ENCODE assay signal across 1 cellular context in the genomic region with DNA sequence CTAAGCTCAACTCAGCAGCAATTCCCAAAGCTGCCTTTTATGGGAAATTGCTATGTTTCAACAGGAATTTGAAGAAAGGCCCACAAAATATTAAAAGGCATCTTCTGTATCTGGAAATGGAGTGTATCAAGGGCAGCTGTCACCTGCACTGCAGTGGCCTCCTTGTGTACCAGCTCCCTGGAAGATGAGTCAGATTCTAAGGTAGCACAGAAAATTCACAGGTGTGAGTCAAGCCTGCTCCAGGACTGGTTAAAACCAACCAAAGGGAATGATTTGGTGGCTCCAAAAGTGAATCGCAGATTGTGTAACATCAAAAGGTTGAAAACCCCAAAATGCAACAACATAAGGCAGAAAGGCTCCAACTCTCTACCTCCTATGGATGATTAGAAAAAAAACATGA.
TF ChIP-seq lines count a peak whose summit lies in the region.

No MANE protein-coding gene starts in this region.

TF ChIP-seq in H1, 55 proteins besides CTCF, POLR2A, EP300 and RAD21:
- TF ChIP-seq RBBP5 (IDR thresholded peaks at IDR 0.05; ENCODE audit: borderline replicate concordance, low read depth, low read length) (no peak), SUZ12 (IDR thresholded peaks at IDR 0.05; ENCODE audit: low read length) (no peak), RXRA (IDR thresholded peaks at IDR 0.05; ENCODE audit: insufficient read depth, low read depth, low read length) (no peak), CBX5 (IDR thresholded peaks at IDR 0.05; ENCODE audit: low read depth, low read length) (no peak), EGR1 (IDR thresholded peaks at IDR 0.05; ENCODE audit: borderline replicate concordance, low read depth, low read length) (no peak), TEAD4 (IDR thresholded peaks at IDR 0.05; ENCODE audit: low read depth, low read length) (no peak), TAF1 (IDR thresholded peaks at IDR 0.05; ENCODE audit: low read depth, low read length) (no peak), MAFK (IDR thresholded peaks at IDR 0.05; ENCODE audit: low read depth, low read length) (no peak), SAP30 (IDR thresholded peaks at IDR 0.05; ENCODE audit: insufficient read depth, insufficient replicate concordance, low read length) (no peak), SIRT6 (IDR thresholded peaks at IDR 0.05; ENCODE audit: low read length) (no peak), SIN3A (conservative IDR thresholded peaks at IDR 0.05 in 1 of 2, IDR thresholded peaks at IDR 0.05 in 1 of 2; ENCODE audit: low read depth in 1 of 2, low read length in 2 of 2) (no peak), BCL11A (IDR thresholded peaks at IDR 0.05; ENCODE audit: low read depth in 2 of 2, low read length in 2 of 2) (no peak), CEBPB (IDR thresholded peaks at IDR 0.05; ENCODE audit: low read depth, low read length) (no peak), TAF7 (optimal IDR thresholded peaks at IDR 0.05; ENCODE audit: borderline replicate concordance, low read depth, low read length) (no peak), POU5F1 (IDR thresholded peaks at IDR 0.05; ENCODE audit: low read depth, low read length) (no peak), KDM1A (IDR thresholded peaks at IDR 0.05; ENCODE audit: borderline replicate concordance, low read length) (no peak), CHD1 (IDR thresholded peaks at IDR 0.05; ENCODE audit: low read depth, low read length) (no peak), ATF3 (IDR thresholded peaks at IDR 0.05; ENCODE audit: insufficient read depth, low read depth, low read length) (no peak), RFX5 (IDR thresholded peaks at IDR 0.05; ENCODE audit: borderline replicate concordance, low read depth, low read length) (no peak)
- TF ChIP-seq, protein P1, sequence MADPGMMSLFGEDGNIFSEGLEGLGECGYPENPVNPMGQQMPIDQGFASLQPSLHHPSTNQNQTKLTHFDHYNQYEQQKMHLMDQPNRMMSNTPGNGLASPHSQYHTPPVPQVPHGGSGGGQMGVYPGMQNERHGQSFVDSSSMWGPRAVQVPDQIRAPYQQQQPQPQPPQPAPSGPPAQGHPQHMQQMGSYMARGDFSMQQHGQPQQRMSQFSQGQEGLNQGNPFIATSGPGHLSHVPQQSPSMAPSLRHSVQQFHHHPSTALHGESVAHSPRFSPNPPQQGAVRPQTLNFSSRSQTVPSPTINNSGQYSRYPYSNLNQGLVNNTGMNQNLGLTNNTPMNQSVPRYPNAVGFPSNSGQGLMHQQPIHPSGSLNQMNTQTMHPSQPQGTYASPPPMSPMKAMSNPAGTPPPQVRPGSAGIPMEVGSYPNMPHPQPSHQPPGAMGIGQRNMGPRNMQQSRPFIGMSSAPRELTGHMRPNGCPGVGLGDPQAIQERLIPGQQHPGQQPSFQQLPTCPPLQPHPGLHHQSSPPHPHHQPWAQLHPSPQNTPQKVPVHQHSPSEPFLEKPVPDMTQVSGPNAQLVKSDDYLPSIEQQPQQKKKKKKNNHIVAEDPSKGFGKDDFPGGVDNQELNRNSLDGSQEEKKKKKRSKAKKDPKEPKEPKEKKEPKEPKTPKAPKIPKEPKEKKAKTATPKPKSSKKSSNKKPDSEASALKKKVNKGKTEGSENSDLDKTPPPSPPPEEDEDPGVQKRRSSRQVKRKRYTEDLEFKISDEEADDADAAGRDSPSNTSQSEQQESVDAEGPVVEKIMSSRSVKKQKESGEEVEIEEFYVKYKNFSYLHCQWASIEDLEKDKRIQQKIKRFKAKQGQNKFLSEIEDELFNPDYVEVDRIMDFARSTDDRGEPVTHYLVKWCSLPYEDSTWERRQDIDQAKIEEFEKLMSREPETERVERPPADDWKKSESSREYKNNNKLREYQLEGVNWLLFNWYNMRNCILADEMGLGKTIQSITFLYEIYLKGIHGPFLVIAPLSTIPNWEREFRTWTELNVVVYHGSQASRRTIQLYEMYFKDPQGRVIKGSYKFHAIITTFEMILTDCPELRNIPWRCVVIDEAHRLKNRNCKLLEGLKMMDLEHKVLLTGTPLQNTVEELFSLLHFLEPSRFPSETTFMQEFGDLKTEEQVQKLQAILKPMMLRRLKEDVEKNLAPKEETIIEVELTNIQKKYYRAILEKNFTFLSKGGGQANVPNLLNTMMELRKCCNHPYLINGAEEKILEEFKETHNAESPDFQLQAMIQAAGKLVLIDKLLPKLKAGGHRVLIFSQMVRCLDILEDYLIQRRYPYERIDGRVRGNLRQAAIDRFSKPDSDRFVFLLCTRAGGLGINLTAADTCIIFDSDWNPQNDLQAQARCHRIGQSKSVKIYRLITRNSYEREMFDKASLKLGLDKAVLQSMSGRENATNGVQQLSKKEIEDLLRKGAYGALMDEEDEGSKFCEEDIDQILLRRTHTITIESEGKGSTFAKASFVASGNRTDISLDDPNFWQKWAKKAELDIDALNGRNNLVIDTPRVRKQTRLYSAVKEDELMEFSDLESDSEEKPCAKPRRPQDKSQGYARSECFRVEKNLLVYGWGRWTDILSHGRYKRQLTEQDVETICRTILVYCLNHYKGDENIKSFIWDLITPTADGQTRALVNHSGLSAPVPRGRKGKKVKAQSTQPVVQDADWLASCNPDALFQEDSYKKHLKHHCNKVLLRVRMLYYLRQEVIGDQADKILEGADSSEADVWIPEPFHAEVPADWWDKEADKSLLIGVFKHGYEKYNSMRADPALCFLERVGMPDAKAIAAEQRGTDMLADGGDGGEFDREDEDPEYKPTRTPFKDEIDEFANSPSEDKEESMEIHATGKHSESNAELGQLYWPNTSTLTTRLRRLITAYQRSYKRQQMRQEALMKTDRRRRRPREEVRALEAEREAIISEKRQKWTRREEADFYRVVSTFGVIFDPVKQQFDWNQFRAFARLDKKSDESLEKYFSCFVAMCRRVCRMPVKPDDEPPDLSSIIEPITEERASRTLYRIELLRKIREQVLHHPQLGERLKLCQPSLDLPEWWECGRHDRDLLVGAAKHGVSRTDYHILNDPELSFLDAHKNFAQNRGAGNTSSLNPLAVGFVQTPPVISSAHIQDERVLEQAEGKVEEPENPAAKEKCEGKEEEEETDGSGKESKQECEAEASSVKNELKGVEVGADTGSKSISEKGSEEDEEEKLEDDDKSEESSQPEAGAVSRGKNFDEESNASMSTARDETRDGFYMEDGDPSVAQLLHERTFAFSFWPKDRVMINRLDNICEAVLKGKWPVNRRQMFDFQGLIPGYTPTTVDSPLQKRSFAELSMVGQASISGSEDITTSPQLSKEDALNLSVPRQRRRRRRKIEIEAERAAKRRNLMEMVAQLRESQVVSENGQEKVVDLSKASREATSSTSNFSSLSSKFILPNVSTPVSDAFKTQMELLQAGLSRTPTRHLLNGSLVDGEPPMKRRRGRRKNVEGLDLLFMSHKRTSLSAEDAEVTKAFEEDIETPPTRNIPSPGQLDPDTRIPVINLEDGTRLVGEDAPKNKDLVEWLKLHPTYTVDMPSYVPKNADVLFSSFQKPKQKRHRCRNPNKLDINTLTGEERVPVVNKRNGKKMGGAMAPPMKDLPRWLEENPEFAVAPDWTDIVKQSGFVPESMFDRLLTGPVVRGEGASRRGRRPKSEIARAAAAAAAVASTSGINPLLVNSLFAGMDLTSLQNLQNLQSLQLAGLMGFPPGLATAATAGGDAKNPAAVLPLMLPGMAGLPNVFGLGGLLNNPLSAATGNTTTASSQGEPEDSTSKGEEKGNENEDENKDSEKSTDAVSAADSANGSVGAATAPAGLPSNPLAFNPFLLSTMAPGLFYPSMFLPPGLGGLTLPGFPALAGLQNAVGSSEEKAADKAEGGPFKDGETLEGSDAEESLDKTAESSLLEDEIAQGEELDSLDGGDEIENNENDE (IDR thresholded peaks at IDR 0.05; ENCODE audit: insufficient replicate concordance, low read length) = no peak
